25 cellular contexts compared by ENCODE assay signal in genomic region chr19:3538258-3538929, GRCh38. TPM values are rescaled to one million over a fixed set of nuclear protein-coding genes. Genes with fewer than 3 reads are reported as not detected.
DNase-seq lines count a peak whose midpoint lies in the region; ATAC-seq, FAIRE-seq and TF ChIP-seq lines count a peak whose summit lies in the region.
"Had no signal": no experiment of that assay in that cellular context is flagged by ENCODE, and none has a peak within 500 bp of the region (broad histone marks: within the 10 kb centered on the region; RNA-seq: fewer than 3 reads in every experiment).

No MANE protein-coding gene starts in this region.

- H3K27me3 Mint-ChIP-seq in GM23338 (ENCODE audit: insufficient read depth, low read depth, poor library complexity): peaks cover 23% of the 10 kb centered on the region
- H3K27me3 Mint-ChIP-seq in neural progenitor cell (ENCODE audit: insufficient read depth, low read depth): peaks cover 12% of the 10 kb centered on the region
- no peaks in the 10 kb centered on the region for H3K27me3 Mint-ChIP-seq in activated CD4-positive, alpha-beta memory T cell treated with anti-CD3 and anti-CD28 coated beads for 36 hours
- H3K27me3 Mint-ChIP-seq: natural killer cell treated with Interleukin-12 subunit alpha and Interleukin-12 subunit beta and Interleukin-15 and Interleukin-18, amount 100 ng/mL, for 72 hours had no signal

- TF ChIP-seq CTCF in A549 (IDR thresholded peaks at IDR 0.05): no peak
- TF ChIP-seq CTCF in GM23338 (conservative IDR thresholded peaks at IDR 0.05; ENCODE audit: low read depth in 2 of 2): peak in 1 of 2 experiments; percentile 28; a peak in 2 of 4 replicates
- TF ChIP-seq CTCF in neural progenitor cell (IDR thresholded peaks at IDR 0.05): no peak

- H3K79me2 ChIP-seq in GM23338 (replicated peaks; ENCODE audit: insufficient read depth) (no peaks in the 10 kb centered on the region), neural progenitor cell (ENCODE audit: low read depth) (no peaks in the 10 kb centered on the region)

- H3K4me3 Mint-ChIP-seq in GM23338: no peak overlapping the region
- peak overlapping the region; percentile 21 for H3K4me3 Mint-ChIP-seq in neural progenitor cell
- H3K4me3 Mint-ChIP-seq in activated CD4-positive, alpha-beta memory T cell treated with anti-CD3 and anti-CD28 coated beads for 36 hours: no peak overlapping the region
- H3K4me3 Mint-ChIP-seq: CD8-positive, alpha-beta T cell; natural killer cell treated with Interleukin-12 subunit alpha and Interleukin-12 subunit beta and Interleukin-15 and Interleukin-18, amount 100 ng/mL, for 72 hours; WTC11 had no signal

- TF ChIP-seq POLR2A in A549 (IDR thresholded peaks at IDR 0.05; ENCODE audit: low read length): no peak

- TF ChIP-seq EP300 in A549 (IDR thresholded peaks at IDR 0.05): no peak

- POLR2A ChIA-PET in A549 (lab: Yijun Ruan, JAX): no interaction called here
- POLR2A ChIA-PET in activated CD4-positive, alpha-beta memory T cell treated with anti-CD3 and anti-CD28 coated beads for 36 hours (lab: Charles Lee): no interaction called here

- no peaks in the 10 kb centered on the region for H3K9me2 ChIP-seq in GM23338 (ENCODE audit: insufficient read depth)

- H4K20me1 ChIP-seq in GM23338 (replicated peaks; ENCODE audit: insufficient read depth) (no peaks in the 10 kb centered on the region; the same call in 1 of the 2 replicates), neural progenitor cell (ENCODE audit: low read depth) (peaks cover 31% of the 10 kb centered on the region)

- ATAC-seq in A549 (peak; percentile 11 to 14; a peak in 4 of 6 replicates), GM23338 (peak; percentile 48), HG03097 (IDR thresholded peaks at IDR 0.05; ENCODE audit: low FRiP score, unreplicated experiment) (no peak)
- ATAC-seq: foreskin keratinocyte; natural killer cell treated with Interleukin-12 subunit alpha and Interleukin-12 subunit beta and Interleukin-15 and Interleukin-18, amount 100 ng/mL, for 72 hours had no signal

- no peak overlapping the region for H3K27ac Mint-ChIP-seq in GM23338
- H3K27ac Mint-ChIP-seq in neural progenitor cell: peak overlapping the region; percentile 46
- H3K27ac Mint-ChIP-seq in activated CD4-positive, alpha-beta memory T cell treated with anti-CD3 and anti-CD28 coated beads for 36 hours: no peak overlapping the region
- H3K27ac Mint-ChIP-seq: CD8-positive, alpha-beta T cell; natural killer cell treated with Interleukin-12 subunit alpha and Interleukin-12 subunit beta and Interleukin-15 and Interleukin-18, amount 100 ng/mL, for 72 hours had no signal

- no peaks in the 10 kb centered on the region for H3K9me3 ChIP-seq in A549
- H3K9me3 ChIP-seq in neural progenitor cell (ENCODE audit: low read depth): no peaks in the 10 kb centered on the region
- H3K9me3 ChIP-seq: SJSA1 had no signal

- H3K27me3 ChIP-seq in GM23338 (ENCODE audit: insufficient read depth): no peaks in the 10 kb centered on the region
- no peaks in the 10 kb centered on the region for H3K27me3 ChIP-seq in neural progenitor cell
- H3K27me3 ChIP-seq: foreskin keratinocyte, SJSA1 had no signal

- H3F3A ChIP-seq in GM23338 (replicated peaks; ENCODE audit: low read depth): peaks cover 7% of the 10 kb centered on the region; the same call in 1 of the 2 replicates
- peaks cover 6% of the 10 kb centered on the region for H3F3A ChIP-seq in neural progenitor cell (ENCODE audit: low read depth)

- CTCF ChIA-PET in A549 (lab: Yijun Ruan, JAX): interaction anchor here (0.5 to 1.5 kb wide), 2 partner anchors 37 to 58 kb away, joined by 3 to 6 read pairs; no protein-coding TSS in a partner anchor
- CTCF ChIA-PET in activated CD4-positive, alpha-beta memory T cell treated with anti-CD3 and anti-CD28 coated beads for 36 hours (lab: Charles Lee): interaction anchor here (0.7 kb wide), 1 partner anchor 16 kb away, joined by 3 read pairs; no protein-coding TSS in a partner anchor

- H3K36me3 Mint-ChIP-seq in GM23338 (ENCODE audit: low read depth) (peaks cover 28% of the 10 kb centered on the region), neural progenitor cell (peaks cover 13% of the 10 kb centered on the region)
- peaks cover 24% of the 10 kb centered on the region for H3K36me3 Mint-ChIP-seq in activated CD4-positive, alpha-beta memory T cell treated with anti-CD3 and anti-CD28 coated beads for 36 hours
- H3K36me3 Mint-ChIP-seq: natural killer cell treated with Interleukin-12 subunit alpha and Interleukin-12 subunit beta and Interleukin-15 and Interleukin-18, amount 100 ng/mL, for 72 hours had no signal

- H3K4me3 ChIP-seq in A549 (no peak overlapping the region), GM23338 (no peak overlapping the region), neural progenitor cell (no peak overlapping the region)
- H3K4me3 ChIP-seq: SJSA1, smooth muscle cell had no signal

- TF ChIP-seq RAD21 in A549 (conservative IDR thresholded peaks at IDR 0.05 in 1 of 2, IDR thresholded peaks at IDR 0.05 in 1 of 2): no peak

- FAIRE-seq in A549 (lab: Jason Lieb, UNC): no peak
- FAIRE-seq: bronchial epithelial cell, kidney had no signal

- H3K9me3 Mint-ChIP-seq in GM23338 (0 out of 3 replicates have a peak, but pooled peaks cover 3% of the 10 kb centered on the region), neural progenitor cell (no peaks in the 10 kb centered on the region)
- no peaks in the 10 kb centered on the region for H3K9me3 Mint-ChIP-seq in activated CD4-positive, alpha-beta memory T cell treated with anti-CD3 and anti-CD28 coated beads for 36 hours
- H3K9me3 Mint-ChIP-seq: CD8-positive, alpha-beta T cell; natural killer cell treated with Interleukin-12 subunit alpha and Interleukin-12 subunit beta and Interleukin-15 and Interleukin-18, amount 100 ng/mL, for 72 hours had no signal

- no peak overlapping the region for H3K27ac ChIP-seq in A549
- H3K27ac ChIP-seq in GM23338 (ENCODE audit: low read depth): no peak overlapping the region
- H3K27ac ChIP-seq in angular gyrus (ENCODE audit: low read depth, low read length): peak overlapping the region; percentile 66
- H3K27ac ChIP-seq in neural progenitor cell: no peak overlapping the region
- H3K27ac ChIP-seq: epithelial cell of prostate, foreskin keratinocyte, SJSA1 had no signal

- DNase-seq in A549 (ENCODE audit: low read depth in 1 of 2, low spot score in 1 of 2) (no peak), GM23338 (ENCODE audit: low spot score) (no peak), neural progenitor cell (ENCODE audit: low spot score) (no peak), SHP77 treated with DMSO at 0.1 percent for 48 hours (lab: John Stamatoyannopoulos, UW) (no peak), NCI-H510A (lab: John Stamatoyannopoulos, UW) (no peak)
- no peak for DNase-seq in activated CD4-positive, alpha-beta memory T cell treated with anti-CD3 and anti-CD28 coated beads for 36 hours
- DNase-seq: CD8-positive, alpha-beta T cell; foreskin keratinocyte; GOT3; MM.1S; NCI-H146; NCI-H748 treated with DMSO at 0.1 percent for 48 hours; OCI-M1; stimulated activated CD4-positive, alpha-beta T cell treated with anti-CD3 and anti-CD28 coated beads, Interleukin-4, amount 100 ng/mL, for 24 hours had no signal

- H3K9ac ChIP-seq in neural progenitor cell: no peak overlapping the region

- H3K4me1 Mint-ChIP-seq in GM23338 (peaks cover 10% of the 10 kb centered on the region; the same call in 2 of the 3 replicates), neural progenitor cell (peaks cover 13% of the 10 kb centered on the region)
- H3K4me1 Mint-ChIP-seq in activated CD4-positive, alpha-beta memory T cell treated with anti-CD3 and anti-CD28 coated beads for 36 hours (ENCODE audit: low read depth): no peaks in the 10 kb centered on the region

- no peak overlapping the region for H2AFZ ChIP-seq in GM23338
- no peak overlapping the region for H2AFZ ChIP-seq in neural progenitor cell (replicated peaks)

- intact Hi-C loops in activated CD4-positive, alpha-beta memory T cell treated with anti-CD3 and anti-CD28 coated beads for 36 hours (cut with micrococcal nuclease): no loop called here

- 88% methylated on average over 11 of the region's 25 CpGs for WGBS in A549 (ENCODE audit: missing lambda C conversion rate)

- H3K4me1 ChIP-seq in A549: no peaks in the 10 kb centered on the region
- no peaks in the 10 kb centered on the region for H3K4me1 ChIP-seq in GM23338 (ENCODE audit: insufficient read depth)
- H3K4me1 ChIP-seq in neural progenitor cell: no peaks in the 10 kb centered on the region
- H3K4me1 ChIP-seq: foreskin keratinocyte had no signal

- H3K36me3 ChIP-seq in GM23338 (ENCODE audit: insufficient read depth) (no peaks in the 10 kb centered on the region), neural progenitor cell (no peaks in the 10 kb centered on the region)

- H3K4me2 ChIP-seq in A549 (no peak overlapping the region), GM23338 (peak overlapping the region; percentile 26; the same call in 1 of the 2 replicates), neural progenitor cell (no peak overlapping the region)
- H3K4me2 ChIP-seq: smooth muscle cell had no signal

RNA-seq across cellular contexts. Expression of gene TEKTIP1, which starts 0.6 kb away (rescaled TPM):
- not detected in 2 replicates for polyA plus RNA-seq in A549 (2011; rRNA removed)
- polyA plus RNA-seq in A549 (2012; cell fraction: cytosol; rRNA removed): not detected in 2 replicates
- 0.17 and 0.24 TPM in 2 replicates for polyA plus RNA-seq in A549 (2012; cell fraction: nucleus; rRNA removed)
- polyA plus RNA-seq in A549 (2017; fragmentation: RNase III; extraction: RNeasy Plus Mini Kit Qiagen cat#74134 plus additional on column Dnase treatment): not detected in 3 replicates
- not detected in 2 replicates for polyA minus RNA-seq in A549 (2011; rRNA and poly(A)+ RNA removed)
- total RNA-seq in GM23338 (2014; rRNA removed; shearing (Covaris generic)): not detected in 2 replicates
- 0.50 TPM in 1 of 2 replicates, not detected in the other for polyA plus RNA-seq in GM23338 (2016; fragmentation: Nextera tagmentation; extraction: Ambion mirVana)
- total RNA-seq in neural progenitor cell (ENCODE audit: low replicate concordance): not detected in 2 replicates
- total RNA-seq in activated CD4-positive, alpha-beta memory T cell treated with anti-CD3 and anti-CD28 coated beads for 36 hours: 1 to 10 TPM; 1.1 to 1.8 TPM
- total RNA-seq: bronchial epithelial cell, dermis microvascular lymphatic vessel endothelial cell, foreskin keratinocyte, pulmonary artery endothelial cell, smooth muscle cell had no signal
- polyA plus RNA-seq: foreskin keratinocyte had no signal

RNA-seq across cellular contexts. Expression of gene MFSD12, which starts 19.0 kb away (rescaled TPM):
- 52.5 and 54.9 TPM in 2 replicates for polyA plus RNA-seq in A549 (2011; rRNA removed)
- 123 and 172 TPM in 2 replicates for polyA plus RNA-seq in A549 (2012; cell fraction: cytosol; rRNA removed)
- polyA plus RNA-seq in A549 (2012; cell fraction: nucleus; rRNA removed): 386 and 515 TPM in 2 replicates
- polyA plus RNA-seq in A549 (2017; fragmentation: RNase III; extraction: RNeasy Plus Mini Kit Qiagen cat#74134 plus additional on column Dnase treatment): 101 to 115 TPM (median 109 TPM) in 3 replicates
- 45.4 and 59.7 TPM in 2 replicates for polyA minus RNA-seq in A549 (2011; rRNA and poly(A)+ RNA removed)
- 75.5 and 91.1 TPM in 2 replicates for total RNA-seq in GM23338 (2014; rRNA removed; shearing (Covaris generic))
- 35.3 and 36.1 TPM in 2 replicates for polyA plus RNA-seq in GM23338 (2016; fragmentation: Nextera tagmentation; extraction: Ambion mirVana)
- total RNA-seq in neural progenitor cell (ENCODE audit: low replicate concordance): 34.1 and 47.6 TPM in 2 replicates
- total RNA-seq in activated CD4-positive, alpha-beta memory T cell treated with anti-CD3 and anti-CD28 coated beads for 36 hours: 10 to 100 TPM; 50.6 to 54.2 TPM

RNA-seq across cellular contexts. Expression of gene FZR1, which starts 32.3 kb away (rescaled TPM):
- polyA plus RNA-seq in A549 (2011; rRNA removed) (13.9 and 14.4 TPM in 2 replicates), A549 (2017; fragmentation: RNase III; extraction: RNeasy Plus Mini Kit Qiagen cat#74134 plus additional on column Dnase treatment) (15.5 to 19.1 TPM (median 18.1 TPM) in 3 replicates), GM23338 (2016; fragmentation: Nextera tagmentation; extraction: Ambion mirVana) (12.9 and 16.1 TPM in 2 replicates)
- 30.1 and 34.7 TPM in 2 replicates for polyA plus RNA-seq in A549 (2012; cell fraction: cytosol; rRNA removed)
- polyA plus RNA-seq in A549 (2012; cell fraction: nucleus; rRNA removed): 67.4 and 92.3 TPM in 2 replicates
- 13.8 and 22.6 TPM in 2 replicates for polyA minus RNA-seq in A549 (2011; rRNA and poly(A)+ RNA removed)
- 38.4 and 39.2 TPM in 2 replicates for total RNA-seq in GM23338 (2014; rRNA removed; shearing (Covaris generic))
- 16.4 and 56.1 TPM in 2 replicates for total RNA-seq in neural progenitor cell (ENCODE audit: low replicate concordance)
- total RNA-seq in activated CD4-positive, alpha-beta memory T cell treated with anti-CD3 and anti-CD28 coated beads for 36 hours: 10 to 100 TPM; 43.5 to 46.9 TPM

RNA-seq across cellular contexts. Expression of gene HMG20B, which starts 34.4 kb away (rescaled TPM):
- polyA plus RNA-seq in A549 (2011; rRNA removed) (19.6 and 24.2 TPM in 2 replicates), A549 (2017; fragmentation: RNase III; extraction: RNeasy Plus Mini Kit Qiagen cat#74134 plus additional on column Dnase treatment) (40.0 to 47.1 TPM (median 46.6 TPM) in 3 replicates), GM23338 (2016; fragmentation: Nextera tagmentation; extraction: Ambion mirVana) (74.1 and 77.8 TPM in 2 replicates)
- 46.4 and 58.3 TPM in 2 replicates for polyA plus RNA-seq in A549 (2012; cell fraction: cytosol; rRNA removed)
- 120 and 131 TPM in 2 replicates for polyA plus RNA-seq in A549 (2012; cell fraction: nucleus; rRNA removed)
- 6.6 and 8.4 TPM in 2 replicates for polyA minus RNA-seq in A549 (2011; rRNA and poly(A)+ RNA removed)
- total RNA-seq in GM23338 (2014; rRNA removed; shearing (Covaris generic)): 107 and 130 TPM in 2 replicates
- 51.4 and 135 TPM in 2 replicates for total RNA-seq in neural progenitor cell (ENCODE audit: low replicate concordance)
- total RNA-seq in activated CD4-positive, alpha-beta memory T cell treated with anti-CD3 and anti-CD28 coated beads for 36 hours: 10 to 100 TPM; 68.1 to 78.5 TPM

RNA-seq across cellular contexts. Expression of gene DOHH, which starts 37.9 kb away (rescaled TPM):
- 3.3 and 4.6 TPM in 2 replicates for polyA plus RNA-seq in A549 (2011; rRNA removed)
- polyA plus RNA-seq in A549 (2012; cell fraction: cytosol; rRNA removed): 14.9 and 17.8 TPM in 2 replicates
- polyA plus RNA-seq in A549 (2012; cell fraction: nucleus; rRNA removed): 19.2 and 29.3 TPM in 2 replicates
- 12.1 to 14.2 TPM (median 13.3 TPM) in 3 replicates for polyA plus RNA-seq in A549 (2017; fragmentation: RNase III; extraction: RNeasy Plus Mini Kit Qiagen cat#74134 plus additional on column Dnase treatment)
- polyA minus RNA-seq in A549 (2011; rRNA and poly(A)+ RNA removed): 1.1 and 2.2 TPM in 2 replicates
- total RNA-seq in GM23338 (2014; rRNA removed; shearing (Covaris generic)): 34.1 and 34.7 TPM in 2 replicates
- 19.0 TPM in 2 replicates for polyA plus RNA-seq in GM23338 (2016; fragmentation: Nextera tagmentation; extraction: Ambion mirVana)
- 0.69 and 12.1 TPM in 2 replicates for total RNA-seq in neural progenitor cell (ENCODE audit: low replicate concordance)
- total RNA-seq in activated CD4-positive, alpha-beta memory T cell treated with anti-CD3 and anti-CD28 coated beads for 36 hours: 10 to 100 TPM; 15.0 to 17.0 TPM
